Comparison of ENCODE assay signal across 24 cellular contexts in genomic region chr3:126085841-126086240, GRCh38. TPM values are rescaled to one million over a fixed set of nuclear protein-coding genes. Genes with fewer than 3 reads are reported as not detected.
DNase-seq lines count a peak whose midpoint lies in the region; ATAC-seq and TF ChIP-seq lines count a peak whose summit lies in the region.
"Had no signal": no experiment of that assay in that cellular context is flagged by ENCODE, and none has a peak within 500 bp of the region (broad histone marks: within the 10 kb centered on the region; RNA-seq: fewer than 3 reads in every experiment).

No MANE protein-coding gene starts in this region.

- peaks cover 25% of the 10 kb centered on the region for H3K4me1 Mint-ChIP-seq in activated CD4-positive, alpha-beta T cell treated with anti-CD3 and anti-CD28 coated beads, Interleukin-2, amount 10 ng/mL, durations not matched to agents 7 days and 5 days
- H3K4me1 Mint-ChIP-seq in activated naive CD8-positive, alpha-beta T cell treated with anti-CD3 and anti-CD28 coated beads, Interleukin-2, amount 10 ng/mL, durations not matched to agents 7 days and 5 days: peaks cover 19% of the 10 kb centered on the region
- peaks cover 7% of the 10 kb centered on the region for H3K4me1 Mint-ChIP-seq in neural progenitor cell

- intact Hi-C loops in left ventricle myocardium superior (cut with micrococcal nuclease): no loop called here

- H3K9ac ChIP-seq in neural progenitor cell: no peak overlapping the region
- H3K9ac ChIP-seq: parathyroid adenoma had no signal

- H3K79me2 ChIP-seq in neural progenitor cell (ENCODE audit: low read depth): peaks cover 3% of the 10 kb centered on the region
- H3K79me2 ChIP-seq: parathyroid adenoma had no signal

- H3K4me2 ChIP-seq in neural progenitor cell: no peak overlapping the region

- H3F3A ChIP-seq in neural progenitor cell (ENCODE audit: low read depth): peaks cover 11% of the 10 kb centered on the region

- DNase-seq in activated CD4-positive, alpha-beta T cell treated with anti-CD3 and anti-CD28 coated beads, Interleukin-2, amount 10 ng/mL, durations not matched to agents 7 days and 5 days: no peak
- DNase-seq in activated CD4-positive, alpha-beta T cell treated with anti-CD3 and anti-CD28 coated beads for 1 hour: no peak
- DNase-seq in MV-4-11 (lab: John Stamatoyannopoulos, UW) (peak; percentile 13), neural progenitor cell (ENCODE audit: low spot score) (no peak), left ventricle myocardium superior (no peak), inferior parietal cortex (ENCODE audit: extremely low spot score) (no peak)
- no peak for DNase-seq in activated naive CD8-positive, alpha-beta T cell treated with anti-CD3 and anti-CD28 coated beads, Interleukin-2, amount 10 ng/mL, durations not matched to agents 7 days and 5 days
- DNase-seq: activated naive CD4-positive, alpha-beta T cell; amygdala; Kasumi-1; NCI-H1436 treated with DMSO at 0.1 percent for 48 hours; NCI-H2107; NCI-H82; retina; SHP77 treated with DMSO at 0.1 percent for 48 hours; stimulated activated naive CD4-positive, alpha-beta T cell treated with Interleukin-2 at 50 U/mL for 16 hours had no signal

- CTCF ChIA-PET in activated CD4-positive, alpha-beta T cell treated with anti-CD3 and anti-CD28 coated beads, Interleukin-2, amount 10 ng/mL, durations not matched to agents 7 days and 5 days (lab: Charles Lee): interaction anchor here (0.7 kb wide), 1 partner anchor 9 kb away, joined by 5 read pairs; no protein-coding TSS in a partner anchor

- no peak overlapping the region for H3K27ac Mint-ChIP-seq in activated CD4-positive, alpha-beta T cell treated with anti-CD3 and anti-CD28 coated beads, Interleukin-2, amount 10 ng/mL, durations not matched to agents 7 days and 5 days
- H3K27ac Mint-ChIP-seq in activated naive CD8-positive, alpha-beta T cell treated with anti-CD3 and anti-CD28 coated beads, Interleukin-2, amount 10 ng/mL, durations not matched to agents 7 days and 5 days: no peak overlapping the region
- no peak overlapping the region for H3K27ac Mint-ChIP-seq in neural progenitor cell

- no peak for TF ChIP-seq CTCF in neural progenitor cell (IDR thresholded peaks at IDR 0.05)

- H3K9me3 ChIP-seq in neural progenitor cell (ENCODE audit: low read depth): peaks cover 34% of the 10 kb centered on the region
- H3K9me3 ChIP-seq: gastroesophageal sphincter had no signal

- H4K20me1 ChIP-seq in neural progenitor cell (ENCODE audit: low read depth): no peaks in the 10 kb centered on the region

- no peaks in the 10 kb centered on the region for H3K27me3 Mint-ChIP-seq in activated CD4-positive, alpha-beta T cell treated with anti-CD3 and anti-CD28 coated beads, Interleukin-2, amount 10 ng/mL, durations not matched to agents 7 days and 5 days
- H3K27me3 Mint-ChIP-seq in activated naive CD8-positive, alpha-beta T cell treated with anti-CD3 and anti-CD28 coated beads, Interleukin-2, amount 10 ng/mL, durations not matched to agents 7 days and 5 days: no peaks in the 10 kb centered on the region
- H3K27me3 Mint-ChIP-seq in neural progenitor cell (ENCODE audit: insufficient read depth, low read depth): peaks cover 3% of the 10 kb centered on the region

- no peak for ATAC-seq in activated naive CD8-positive, alpha-beta T cell treated with anti-CD3 and anti-CD28 coated beads, Interleukin-2, amount 10 ng/mL, durations not matched to agents 7 days and 5 days (ENCODE audit: low read depth)
- ATAC-seq in left ventricle myocardium superior (no peak), GM19467 (IDR thresholded peaks at IDR 0.05; ENCODE audit: unreplicated experiment) (no peak)
- ATAC-seq: gastroesophageal sphincter, HCT116 had no signal

- no peak overlapping the region for H3K4me3 ChIP-seq in neural progenitor cell
- H3K4me3 ChIP-seq: gastroesophageal sphincter, hepatocyte, lung had no signal

- H3K4me1 ChIP-seq in neural progenitor cell: no peaks in the 10 kb centered on the region

- POLR2A ChIA-PET in activated CD4-positive, alpha-beta T cell treated with anti-CD3 and anti-CD28 coated beads, Interleukin-2, amount 10 ng/mL, durations not matched to agents 7 days and 5 days (lab: Charles Lee): interaction anchor here (0.6 kb wide), 1 partner anchor 434 kb away, joined by 3 read pairs; no protein-coding TSS in a partner anchor
- POLR2A ChIA-PET in activated naive CD8-positive, alpha-beta T cell treated with anti-CD3 and anti-CD28 coated beads, Interleukin-2, amount 10 ng/mL, durations not matched to agents 7 days and 5 days (lab: Charles Lee): no interaction called here

- H3K9me3 Mint-ChIP-seq in activated CD4-positive, alpha-beta T cell treated with anti-CD3 and anti-CD28 coated beads, Interleukin-2, amount 10 ng/mL, durations not matched to agents 7 days and 5 days: peaks cover 10% of the 10 kb centered on the region
- H3K9me3 Mint-ChIP-seq in activated naive CD8-positive, alpha-beta T cell treated with anti-CD3 and anti-CD28 coated beads, Interleukin-2, amount 10 ng/mL, durations not matched to agents 7 days and 5 days: peaks cover 4% of the 10 kb centered on the region
- peaks cover 26% of the 10 kb centered on the region for H3K9me3 Mint-ChIP-seq in neural progenitor cell

- peak overlapping the region; percentile 72 for H3K4me3 Mint-ChIP-seq in activated CD4-positive, alpha-beta T cell treated with anti-CD3 and anti-CD28 coated beads, Interleukin-2, amount 10 ng/mL, durations not matched to agents 7 days and 5 days
- H3K4me3 Mint-ChIP-seq in activated naive CD8-positive, alpha-beta T cell treated with anti-CD3 and anti-CD28 coated beads, Interleukin-2, amount 10 ng/mL, durations not matched to agents 7 days and 5 days: peak overlapping the region; percentile 74
- peak overlapping the region; percentile 87 for H3K4me3 Mint-ChIP-seq in neural progenitor cell
- H3K4me3 Mint-ChIP-seq: CD14-positive monocyte had no signal

- peaks cover 4% of the 10 kb centered on the region for H3K36me3 Mint-ChIP-seq in activated CD4-positive, alpha-beta T cell treated with anti-CD3 and anti-CD28 coated beads, Interleukin-2, amount 10 ng/mL, durations not matched to agents 7 days and 5 days (ENCODE audit: low read depth)
- peaks cover 5% of the 10 kb centered on the region for H3K36me3 Mint-ChIP-seq in activated naive CD8-positive, alpha-beta T cell treated with anti-CD3 and anti-CD28 coated beads, Interleukin-2, amount 10 ng/mL, durations not matched to agents 7 days and 5 days
- peaks cover 5% of the 10 kb centered on the region for H3K36me3 Mint-ChIP-seq in neural progenitor cell
- H3K36me3 Mint-ChIP-seq: CD14-positive monocyte had no signal

- H3K27me3 ChIP-seq in neural progenitor cell: no peaks in the 10 kb centered on the region
- H3K27me3 ChIP-seq: gastroesophageal sphincter, hepatocyte had no signal

- no peak overlapping the region for H2AFZ ChIP-seq in neural progenitor cell (replicated peaks)
- H2AFZ ChIP-seq: parathyroid adenoma had no signal

- no peaks in the 10 kb centered on the region for H3K36me3 ChIP-seq in neural progenitor cell
- H3K36me3 ChIP-seq: gastroesophageal sphincter had no signal

- H3K27ac ChIP-seq in neural progenitor cell: no peak overlapping the region
- H3K27ac ChIP-seq: gastroesophageal sphincter, parathyroid adenoma, VCaP had no signal

RNA-seq across cellular contexts. Expression of gene SLC41A3, which starts 1.9 kb away (rescaled TPM):
- total RNA-seq in activated CD4-positive, alpha-beta T cell treated with anti-CD3 and anti-CD28 coated beads, Interleukin-2, amount 10 ng/mL, durations not matched to agents 7 days and 5 days: 10 to 100 TPM; 26.0 to 31.1 TPM
- total RNA-seq in activated naive CD8-positive, alpha-beta T cell treated with anti-CD3 and anti-CD28 coated beads, Interleukin-2, amount 10 ng/mL, durations not matched to agents 7 days and 5 days: 10 to 100 TPM; 32.2 to 32.4 TPM
- total RNA-seq in neural progenitor cell (ENCODE audit: low replicate concordance): 24.9 and 52.3 TPM in 2 replicates
- 35.4 TPM for total RNA-seq in left ventricle myocardium superior
